Comparison of ENCODE assay signal across 8 cellular contexts in the genomic region with DNA sequence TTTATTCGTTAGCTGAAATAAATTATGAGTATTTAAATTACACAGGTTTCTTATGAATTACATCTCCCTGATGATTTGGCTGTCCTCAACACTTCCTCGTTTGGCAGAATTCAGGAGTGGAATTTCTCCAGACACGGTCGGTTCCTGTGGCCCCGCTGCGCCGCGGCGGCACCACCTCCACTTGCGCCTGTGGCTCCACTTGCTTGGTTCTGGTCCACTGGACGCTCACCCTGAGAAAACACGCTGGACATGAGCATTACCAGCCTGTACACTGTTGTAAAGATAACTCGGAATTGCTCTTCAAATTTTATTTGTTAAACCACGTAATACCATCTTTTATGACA.
DNase-seq lines count a peak whose midpoint lies in the region; ATAC-seq and TF ChIP-seq lines count a peak whose summit lies in the region.

No MANE protein-coding gene starts in this region.

- H3K9me3 Mint-ChIP-seq in glutamatergic neuron (ENCODE audit: unreplicated experiment): peaks cover 17% of the 10 kb centered on the region

- H3K4me2 ChIP-seq in SK-N-SH: peak overlapping the region; percentile 98

- H3K36me3 ChIP-seq in SK-N-SH (replicated peaks in 1 of 2; ENCODE audit: control insufficient read depth in 1 of 2, insufficient read depth in 2 of 2, low read length in 1 of 2): peaks cover 2 to 3% of the 10 kb centered on the region in 2 experiments
- peaks cover 0 to 15% (median 0%) of the 10 kb centered on the region in 4 donors for H3K36me3 ChIP-seq in sigmoid colon

- peak; percentile 28 for ATAC-seq in GM18861 (IDR thresholded peaks at IDR 0.05; ENCODE audit: unreplicated experiment)
- peak; percentile 34 for ATAC-seq in HG02759 (IDR thresholded peaks at IDR 0.05; ENCODE audit: unreplicated experiment)
- no peak for ATAC-seq in GM19324 (IDR thresholded peaks at IDR 0.05; ENCODE audit: low FRiP score, unreplicated experiment)

- H3K4me3 ChIP-seq in SK-N-SH (ENCODE audit: low read depth in 2 of 2, low read length in 1 of 2): peak overlapping the region; percentile 74 to 85
- peak overlapping the region; percentile 60 to 87 (median 77) for H3K4me3 ChIP-seq in sigmoid colon

- peaks cover 6% of the 10 kb centered on the region for H3K4me1 Mint-ChIP-seq in glutamatergic neuron (ENCODE audit: low read depth, unreplicated experiment)

- TF ChIP-seq EP300 in SK-N-SH (IDR thresholded peaks at IDR 0.05; ENCODE audit: borderline replicate concordance in 1 of 2, low read depth in 1 of 2, low read length in 1 of 2): no peak
- no peak for TF ChIP-seq EP300 in sigmoid colon (IDR thresholded peaks at IDR 0.05)

- H3K27me3 ChIP-seq in SK-N-SH (ENCODE audit: insufficient read depth) (no peaks in the 10 kb centered on the region), sigmoid colon (no peaks in the 10 kb centered on the region)

- H3K27ac ChIP-seq in SK-N-SH (ENCODE audit: low read depth in 2 of 2, low read length in 1 of 2) (peak overlapping the region in 1 of 2 experiments; percentile 59; a peak in 1 of 4 replicates), sigmoid colon (peak overlapping the region; percentile 77 to 83 (median 80))

- peak overlapping the region; percentile 94; the same call in 1 of the 2 replicates for H2AFZ ChIP-seq in SK-N-SH (ENCODE audit: low read depth)

- no peaks in the 10 kb centered on the region for H3K9me2 ChIP-seq in SK-N-SH

- H3K79me2 ChIP-seq in SK-N-SH (ENCODE audit: insufficient read depth): peaks cover 13% of the 10 kb centered on the region; the same call in 1 of the 2 replicates

- CTCF ChIA-PET in SK-N-SH (lab: Yijun Ruan, JAX): no interaction called here

- peaks cover 0 to 9% of the 10 kb centered on the region in 2 experiments; a peak in 1 of 4 replicates for H3K4me1 ChIP-seq in SK-N-SH (ENCODE audit: control insufficient read depth in 1 of 2, insufficient read depth in 2 of 2, low read depth in 1 of 2, low read length in 1 of 2)
- H3K4me1 ChIP-seq in sigmoid colon: peaks cover 0 to 23% (median 21%) of the 10 kb centered on the region in 4 donors

- no peaks in the 10 kb centered on the region for H3K9me3 ChIP-seq in SK-N-SH
- H3K9me3 ChIP-seq in sigmoid colon: no peaks in the 10 kb centered on the region

- TF ChIP-seq RAD21 in SK-N-SH (IDR thresholded peaks at IDR 0.05; ENCODE audit: low read length): no peak

- H3K27ac Mint-ChIP-seq in glutamatergic neuron (ENCODE audit: unreplicated experiment): peak overlapping the region; percentile 85

- no peaks in the 10 kb centered on the region for H4K20me1 ChIP-seq in SK-N-SH (ENCODE audit: insufficient read depth)

- H3K36me3 Mint-ChIP-seq in glutamatergic neuron (ENCODE audit: unreplicated experiment): peaks cover 5% of the 10 kb centered on the region

- H3F3A ChIP-seq in SK-N-SH (replicated peaks; ENCODE audit: insufficient read depth): no peaks in the 10 kb centered on the region

- no peak for TF ChIP-seq POLR2A in sigmoid colon (IDR thresholded peaks at IDR 0.05)

- H3K4me3 Mint-ChIP-seq in glutamatergic neuron (ENCODE audit: unreplicated experiment): peak overlapping the region; percentile 95

- peaks cover 9% of the 10 kb centered on the region for H3K27me3 Mint-ChIP-seq in glutamatergic neuron (ENCODE audit: unreplicated experiment)

- POLR2A ChIA-PET in SK-N-SH (lab: Yijun Ruan, JAX): no interaction called here

- DNase-seq in SK-N-SH: no peak
- no peak for DNase-seq in glutamatergic neuron
- DNase-seq in sigmoid colon: no peak
- no peak for DNase-seq in NCI-H510A treated with DMSO at 0.1 percent for 48 hours (lab: John Stamatoyannopoulos, UW)
- no peak for DNase-seq in HuH-7 (ENCODE audit: low spot score)

- intact Hi-C loops in sigmoid colon (cut with DNase I): loop anchor here (2.0 to 10.0 kb wide), 3 partner anchors 86 to 232 kb away; a partner anchor contains a TSS

- TF ChIP-seq CTCF in SK-N-SH (IDR thresholded peaks at IDR 0.05) (no peak), glutamatergic neuron (IDR thresholded peaks at IDR 0.05; ENCODE audit: partially characterized antibody, unreplicated experiment) (no peak), sigmoid colon (IDR thresholded peaks at IDR 0.05) (no peak)

- H3K9ac ChIP-seq in SK-N-SH: peak overlapping the region; percentile 15; the same call in 1 of the 2 replicates

- WGBS in SK-N-SH (ENCODE audit: low lambda C conversion rate): 4% methylated on average over 14 of the region's 14 CpGs
- WGBS in sigmoid colon, 2 donors: 2 to 6% methylated on average over 14 of the region's 14 CpGs

TF ChIP-seq in SK-N-SH, 30 proteins besides CTCF, POLR2A, EP300 and RAD21:
- TF ChIP-seq FOSL2 (IDR thresholded peaks at IDR 0.05; ENCODE audit: borderline replicate concordance, low read depth): no peak
- no peak for TF ChIP-seq CHD2 (IDR thresholded peaks at IDR 0.05; ENCODE audit: low read length, partially characterized antibody)
